Comparison of ENCODE assay signal across 10 cellular contexts in genomic region chr2:20048488-20049443, GRCh38. TPM values are rescaled to one million over a fixed set of nuclear protein-coding genes. Genes with fewer than 3 reads are reported as not detected.
DNase-seq lines count a peak whose midpoint lies in the region; ATAC-seq, FAIRE-seq and TF ChIP-seq lines count a peak whose summit lies in the region.
"Had no signal": no experiment of that assay in that cellular context is flagged by ENCODE, and none has a peak within 500 bp of the region (broad histone marks: within the 10 kb centered on the region; RNA-seq: fewer than 3 reads in every experiment).

No MANE protein-coding gene starts in this region.

- peaks cover 43% of the 10 kb centered on the region for H3K4me1 Mint-ChIP-seq in activated naive CD4-positive, alpha-beta T cell treated with anti-CD3 and anti-CD28 coated beads, Interleukin-2, amount 50 U/mL, for 24 hours

- no peaks in the 10 kb centered on the region for H3K27me3 Mint-ChIP-seq in activated naive CD4-positive, alpha-beta T cell treated with anti-CD3 and anti-CD28 coated beads, Interleukin-2, amount 50 U/mL, for 24 hours

- 44% methylated on average over 6 of the region's 6 CpGs for whole genome bisulfite sequencing in K562 (ENCODE audit: insufficient coverage, low coverage, missing lambda C conversion rate)
- 40 to 43% methylated on average over 3 to 6 of the region's 6 CpGs for WGBS in transverse colon (ENCODE audit: low coverage in 1 of 2), 2 donors

- H3K9ac ChIP-seq in K562 (ENCODE audit: insufficient read depth in 1 of 2, low read depth in 2 of 2, low read length in 2 of 2): peak overlapping the region in 1 of 2 experiments; percentile 94; a peak in 2 of 4 replicates

- H3K4me3 Mint-ChIP-seq in activated naive CD4-positive, alpha-beta T cell treated with anti-CD3 and anti-CD28 coated beads, Interleukin-2, amount 50 U/mL, for 24 hours: peak overlapping the region; percentile 3

- peak overlapping the region; percentile 97 for H3K4me2 ChIP-seq in K562 (ENCODE audit: insufficient read depth, low read length)

- peaks cover 72% of the 10 kb centered on the region for H3K79me2 ChIP-seq in K562 (ENCODE audit: control insufficient read depth, insufficient read depth, low read length)

- H3K9me3 Mint-ChIP-seq in activated naive CD4-positive, alpha-beta T cell treated with anti-CD3 and anti-CD28 coated beads, Interleukin-2, amount 50 U/mL, for 24 hours: no peaks in the 10 kb centered on the region

- peaks cover 0 to 27% of the 10 kb centered on the region in 2 experiments; a peak in 3 of 5 replicates for H3K4me1 ChIP-seq in K562 (replicated peaks in 1 of 2; ENCODE audit: control insufficient read depth in 2 of 2, insufficient read depth in 2 of 2, low read length in 2 of 2)
- H3K4me1 ChIP-seq in lower lobe of right lung: peaks cover 67% of the 10 kb centered on the region
- H3K4me1 ChIP-seq in transverse colon: peaks cover 5 to 48% (median 33%) of the 10 kb centered on the region in 4 donors

- no peaks in the 10 kb centered on the region for H3K27me3 ChIP-seq in K562 (ENCODE audit: control insufficient read depth in 2 of 2, insufficient read depth in 2 of 2, low read length in 2 of 2)
- no peaks in the 10 kb centered on the region for H3K27me3 ChIP-seq in lower lobe of right lung (ENCODE audit: low read depth)
- no peaks in the 10 kb centered on the region for H3K27me3 ChIP-seq in transverse colon

- in situ Hi-C loops in K562 (cut with MboI): no loop called here
- in situ Hi-C loops in transverse colon (cut with MboI; ENCODE audit: low pct_ligation_motif_present in 1 of 4, low pct_unique_long_range_greater_than_20kb in 1 of 4, low sequenced_read_pairs in 3 of 4): no loop called here

- H3K9me3 ChIP-seq in K562 (replicated peaks; ENCODE audit: control insufficient read depth, insufficient read depth, low read depth, low read length) (no peaks in the 10 kb centered on the region), lower lobe of right lung (no peaks in the 10 kb centered on the region), transverse colon (no peaks in the 10 kb centered on the region)

- TF ChIP-seq EP300 in K562 (IDR thresholded peaks at IDR 0.05; ENCODE audit: low read length) (no peak), transverse colon (IDR thresholded peaks at IDR 0.05; ENCODE audit: low read depth) (no peak)

- BruUV-seq in K562 (replicated peaks; lab: Mats Ljungman, UMichigan): no TSS peak

- no peak overlapping the region for H2AFZ ChIP-seq in K562 (ENCODE audit: low read depth, low read length)

- no peaks in the 10 kb centered on the region for H3K36me3 Mint-ChIP-seq in activated naive CD4-positive, alpha-beta T cell treated with anti-CD3 and anti-CD28 coated beads, Interleukin-2, amount 50 U/mL, for 24 hours

- no peaks in the 10 kb centered on the region for H3K9me1 ChIP-seq in K562 (ENCODE audit: control insufficient read depth, insufficient read depth, low read length)

- H3K4me3 ChIP-seq in K562: peak overlapping the region; percentile 70
- H3K4me3 ChIP-seq in lower lobe of right lung: peak overlapping the region; percentile 72
- H3K4me3 ChIP-seq in transverse colon: peak overlapping the region in 3 of 4 donors; percentile 58 to 91 (median 77)

- TF ChIP-seq RAD21 in K562 (CRISPR knock-in tag; conservative IDR thresholded peaks at IDR 0.05 in 1 of 2, IDR thresholded peaks at IDR 0.05 in 1 of 2): no peak

- H3K36me3 ChIP-seq in K562 (ENCODE audit: control insufficient read depth, insufficient read depth, low read length): peaks cover 15% of the 10 kb centered on the region; the same call in 1 of the 3 replicates
- no peaks in the 10 kb centered on the region for H3K36me3 ChIP-seq in lower lobe of right lung
- no peaks in the 10 kb centered on the region for H3K36me3 ChIP-seq in transverse colon

- peaks cover 25% of the 10 kb centered on the region for H4K20me1 ChIP-seq in K562 (replicated peaks; ENCODE audit: control insufficient read depth, insufficient read depth, low read length)

- CTCF ChIA-PET in K562 (lab: Yijun Ruan, JAX; ENCODE audit: low intra/inter-chr PET ratio): interaction anchor here (0.5 kb wide), 1 partner anchor 34 kb away, joined by 3 read pairs; no protein-coding TSS in a partner anchor

- no peak for ATAC-seq in K562
- no peak for ATAC-seq in lower lobe of right lung
- no peak for ATAC-seq in HG02588 (IDR thresholded peaks at IDR 0.05; ENCODE audit: unreplicated experiment)

- POLR2A ChIA-PET in K562 (lab: Yijun Ruan, JAX): interaction anchor here (1.0 to 1.9 kb wide), 5 partner anchors 9 to 33 kb away, joined by 3 to 7 read pairs (median 4); no protein-coding TSS in a partner anchor

- no peak for TF ChIP-seq CTCF in K562 (IDR thresholded peaks at IDR 0.05 in 2 of 3, conservative IDR thresholded peaks at IDR 0.05 in 1 of 3; ENCODE audit: insufficient read depth in 2 of 3, low read depth in 1 of 3, low read length in 3 of 3)
- TF ChIP-seq CTCF in lower lobe of right lung (IDR thresholded peaks at IDR 0.05): no peak
- TF ChIP-seq CTCF in transverse colon (IDR thresholded peaks at IDR 0.05): no peak

- intact Hi-C loops in K562 (cut with micrococcal nuclease): no loop called here
- intact Hi-C loops in lower lobe of right lung (cut with DNase I): no loop called here
- intact Hi-C loops in transverse colon (cut with DNase I; ENCODE audit: low total_unique reads): no loop called here

- no peak for DNase-seq in activated naive CD4-positive, alpha-beta T cell treated with anti-CD3 and anti-CD28 coated beads, Interleukin-2, amount 50 U/mL, for 16 hours
- no peak for DNase-seq in K562 (ENCODE audit: extremely low read depth in 1 of 4, low spot score in 3 of 4)
- DNase-seq in lower lobe of right lung: no peak
- DNase-seq in transverse colon: no peak
- no peak for DNase-seq in GM19239 (ENCODE audit: insufficient read length, low spot score)
- DNase-seq in NOMO-1 (lab: John Stamatoyannopoulos, UW; ENCODE audit: unreplicated experiment in 2 of 2): no peak
- DNase-seq: activated T-cell treated with anti-CD3 and anti-CD28 coated beads, Interleukin-2, amount 50 U/mL, for 1 hour had no signal

- H3K27ac ChIP-seq in K562 (ENCODE audit: extremely low read depth, low read depth, low read length) (peak overlapping the region; percentile 98; the same call in 1 of the 3 replicates), lower lobe of right lung (peak overlapping the region; percentile 99), transverse colon (peak overlapping the region; percentile 96 to 99 (median 98))
- H3K27ac ChIP-seq: C4-2B had no signal

- FAIRE-seq in K562 (lab: Jason Lieb, UNC) (no peak), GM19239 (lab: Jason Lieb, UNC) (no peak)

- H3K27ac Mint-ChIP-seq in activated naive CD4-positive, alpha-beta T cell treated with anti-CD3 and anti-CD28 coated beads, Interleukin-2, amount 50 U/mL, for 24 hours: no peak overlapping the region

- TF ChIP-seq POLR2A in K562 (conservative IDR thresholded peaks at IDR 0.05) (no peak), transverse colon (IDR thresholded peaks at IDR 0.05) (no peak)

RNA-seq across cellular contexts. Expression of gene LAPTM4A, which starts 2.7 kb away (rescaled TPM):
- total RNA-seq in K562 (2011; cell fraction: chromatin; rRNA removed; ENCODE audit: low replicate concordance): 58.1 and 78.2 TPM in 2 replicates
- total RNA-seq in K562 (2011; cell fraction: nucleolus; rRNA removed): 57.9 and 60.0 TPM in 2 replicates
- 87.9 and 89.5 TPM in 2 replicates for total RNA-seq in K562 (2011; cell fraction: nucleoplasm; rRNA removed)
- total RNA-seq in K562 (2014; rRNA removed): 13.4 and 18.7 TPM in 2 replicates
- 23.2 and 31.2 TPM in 2 replicates for total RNA-seq in K562 (2014; rRNA removed; fragmentation: Illumina TruSeq; extraction: Trizol)
- 31.0 and 31.3 TPM in 2 replicates for total RNA-seq in K562 (2015; rRNA removed; fragmentation: Illumina TruSeq; extraction: Trizol)
- total RNA-seq in K562 (2021): 45.1 and 46.0 TPM in 2 replicates
- polyA plus RNA-seq in K562 (2011; rRNA removed): 139 and 167 TPM in 2 replicates
- 50.0 and 148 TPM in 2 replicates for polyA plus RNA-seq in K562 (2011; cell fraction: cytosol; rRNA removed)
- polyA plus RNA-seq in K562 (2011; cell fraction: nucleus; rRNA removed): 31.2 and 52.6 TPM in 2 replicates
- polyA plus RNA-seq in K562 (2012): 55.6 and 56.3 TPM in 2 replicates
- 53.9 and 64.5 TPM in 2 replicates for polyA plus RNA-seq in K562 (2014; fragmentation: Illumina TruSeq; extraction: Trizol)
- polyA plus RNA-seq in K562 (2014; fragmentation: Nextera tagmentation; extraction: Ambion mirVana): 100 to 1,000 TPM; 141 to 157 TPM
- 50.1 and 64.3 TPM in 2 replicates for polyA plus RNA-seq in K562 (2014; rRNA removed)
- 76.5 and 97.3 TPM in 2 replicates for polyA minus RNA-seq in K562 (2011; rRNA and poly(A)+ RNA removed)
- 21.9 and 33.3 TPM in 2 replicates for polyA minus RNA-seq in K562 (2011; cell fraction: cytosol; rRNA and poly(A)+ RNA removed)
- polyA minus RNA-seq in K562 (2011; cell fraction: nucleus; rRNA and poly(A)+ RNA removed): 15.9 and 29.5 TPM in 2 replicates
- total RNA-seq in lower lobe of right lung: 223 TPM
- total RNA-seq in transverse colon: 100 to 1,000 TPM in 2 of 4 donors, 10 to 100 TPM in 2; 19.3 to 122 (median 75.3) TPM

RNA-seq across cellular contexts. Expression of gene MATN3, which starts 36.3 kb away (rescaled TPM):
- total RNA-seq in K562 (2011; cell fraction: chromatin; rRNA removed; ENCODE audit: low replicate concordance): not detected in 2 replicates
- total RNA-seq in K562 (2011; cell fraction: nucleolus; rRNA removed): not detected in 2 replicates
- not detected in 2 replicates for total RNA-seq in K562 (2011; cell fraction: nucleoplasm; rRNA removed)
- total RNA-seq in K562 (2014; rRNA removed) (not detected in 2 replicates), K562 (2014; rRNA removed; fragmentation: Illumina TruSeq; extraction: Trizol) (not detected in 2 replicates), K562 (2015; rRNA removed; fragmentation: Illumina TruSeq; extraction: Trizol) (not detected in 2 replicates), K562 (2021) (not detected in 2 replicates), lower lobe of right lung (8.1 TPM), transverse colon (under 1 TPM in 2 of 4 donors, not detected in 2; 0.16 to 0.27 TPM)
- polyA plus RNA-seq in K562 (2011; rRNA removed) (not detected in 2 replicates), K562 (2014; fragmentation: Illumina TruSeq; extraction: Trizol) (not detected in 2 replicates), K562 (2014; fragmentation: Nextera tagmentation; extraction: Ambion mirVana) (not detected), K562 (2014; rRNA removed) (0.30 TPM in 1 of 2 replicates, not detected in the other)
- 0.04 TPM in 1 of 2 replicates, not detected in the other for polyA plus RNA-seq in K562 (2011; cell fraction: cytosol; rRNA removed)
- polyA plus RNA-seq in K562 (2011; cell fraction: nucleus; rRNA removed): not detected in 2 replicates
- polyA plus RNA-seq in K562 (2012): not detected in 2 replicates
- polyA minus RNA-seq in K562 (2011; rRNA and poly(A)+ RNA removed): not detected in 2 replicates
- not detected in 2 replicates for polyA minus RNA-seq in K562 (2011; cell fraction: cytosol; rRNA and poly(A)+ RNA removed)
- polyA minus RNA-seq in K562 (2011; cell fraction: nucleus; rRNA and poly(A)+ RNA removed): not detected in 2 replicates

RNA-seq across cellular contexts. Expression of gene WDR35, which starts 58.9 kb away (rescaled TPM):
- 6.3 and 26.2 TPM in 2 replicates for total RNA-seq in K562 (2011; cell fraction: chromatin; rRNA removed; ENCODE audit: low replicate concordance)
- total RNA-seq in K562 (2011; cell fraction: nucleolus; rRNA removed): 2.8 and 4.2 TPM in 2 replicates
- 7.7 and 10.5 TPM in 2 replicates for total RNA-seq in K562 (2011; cell fraction: nucleoplasm; rRNA removed)
- total RNA-seq in K562 (2014; rRNA removed) (5.5 and 6.4 TPM in 2 replicates), K562 (2014; rRNA removed; fragmentation: Illumina TruSeq; extraction: Trizol) (12.3 and 13.1 TPM in 2 replicates), K562 (2015; rRNA removed; fragmentation: Illumina TruSeq; extraction: Trizol) (8.6 and 10.5 TPM in 2 replicates), K562 (2021) (9.2 and 9.6 TPM in 2 replicates), lower lobe of right lung (8.8 TPM), transverse colon (1 to 10 TPM in 3 of 4 donors, under 1 TPM in 1; 0.37 to 4.8 (median 2.0) TPM)
- polyA plus RNA-seq in K562 (2011; rRNA removed) (7.0 and 9.5 TPM in 2 replicates), K562 (2014; fragmentation: Illumina TruSeq; extraction: Trizol) (6.8 and 8.0 TPM in 2 replicates), K562 (2014; fragmentation: Nextera tagmentation; extraction: Ambion mirVana) (1 to 10 TPM; 3.3 to 6.7 TPM), K562 (2014; rRNA removed) (6.2 and 7.3 TPM in 2 replicates)
- 1.6 and 3.3 TPM in 2 replicates for polyA plus RNA-seq in K562 (2011; cell fraction: cytosol; rRNA removed)
- polyA plus RNA-seq in K562 (2011; cell fraction: nucleus; rRNA removed): 9.1 and 10.2 TPM in 2 replicates
- 3.3 and 4.2 TPM in 2 replicates for polyA plus RNA-seq in K562 (2012)
- polyA minus RNA-seq in K562 (2011; rRNA and poly(A)+ RNA removed): 22.3 and 25.7 TPM in 2 replicates
- 4.6 and 9.5 TPM in 2 replicates for polyA minus RNA-seq in K562 (2011; cell fraction: cytosol; rRNA and poly(A)+ RNA removed)
- 7.5 and 10.8 TPM in 2 replicates for polyA minus RNA-seq in K562 (2011; cell fraction: nucleus; rRNA and poly(A)+ RNA removed)
